Comparison of ENCODE assay signal across 22 cellular contexts in genomic region chr12:34048714-34049113, GRCh38. TPM values are rescaled to one million over a fixed set of nuclear protein-coding genes. Genes with fewer than 3 reads are reported as not detected.
DNase-seq lines count a peak whose midpoint lies in the region; ATAC-seq and TF ChIP-seq lines count a peak whose summit lies in the region.
"Had no signal": no experiment of that assay in that cellular context is flagged by ENCODE, and none has a peak within 500 bp of the region (broad histone marks: within the 10 kb centered on the region; RNA-seq: fewer than 3 reads in every experiment).

No MANE protein-coding gene starts in this region.

- intact Hi-C loops in psoas muscle (cut with DNase I) = no loop called here

- DNase-seq in HT1080 (ENCODE audit: low read depth) (peak; percentile 15), RPMI7951 (ENCODE audit: low read depth) (peak; percentile 1), type B pancreatic cell (ENCODE audit: extremely low spot score, unreplicated experiment) (peak; percentile 34), psoas muscle (no peak), GM19238 (ENCODE audit: insufficient read length, low spot score) (no peak)
- DNase-seq: 8988T; ACHN; BE2C; C1 segment of cervical spinal cord; CD4-positive, alpha-beta memory T cell; CD4-positive, CD25-positive, alpha-beta regulatory T cell; CD8-positive, alpha-beta memory T cell; COR-L47; DMS 273 treated with DMSO at 0.1 percent for 48 hours; DMS153; DMS79; DND-41; EL; GDM1 had no signal

- H3K36me3 ChIP-seq in psoas muscle (ENCODE audit: insufficient read depth in 1 of 2, low read depth in 1 of 2) = no peaks in the 10 kb centered on the region
- H3K36me3 ChIP-seq: BE2C, BLaER1 had no signal

- H3K4me1 Mint-ChIP-seq in type B pancreatic cell (ENCODE audit: unreplicated experiment) = no peaks in the 10 kb centered on the region
- H3K4me1 Mint-ChIP-seq: CD14-positive monocyte; CD4-positive, alpha-beta memory T cell; CD4-positive, CD25-positive, alpha-beta regulatory T cell; CD8-positive, alpha-beta memory T cell had no signal

- 95 to 98% (median 95%) methylated on average over 2 of the region's 2 CpGs for WGBS in psoas muscle, 3 donors

- peaks cover 4% of the 10 kb centered on the region for H3K9me3 Mint-ChIP-seq in type B pancreatic cell

- peaks cover 8% of the 10 kb centered on the region for H3K36me3 Mint-ChIP-seq in type B pancreatic cell
- H3K36me3 Mint-ChIP-seq: CD14-positive monocyte; CD4-positive, CD25-positive, alpha-beta regulatory T cell; CD8-positive, alpha-beta memory T cell had no signal

- no peaks in the 10 kb centered on the region for H3K4me1 ChIP-seq in psoas muscle
- H3K4me1 ChIP-seq: BE2C, BLaER1 had no signal

- H3K9me3 ChIP-seq in psoas muscle = peaks cover 15% of the 10 kb centered on the region
- H3K9me3 ChIP-seq: BE2C had no signal

- TF ChIP-seq CTCF in type B pancreatic cell (conservative IDR thresholded peaks at IDR 0.05) = no peak
- no peak for TF ChIP-seq CTCF in psoas muscle (IDR thresholded peaks at IDR 0.05)

- no peaks in the 10 kb centered on the region for H3K27me3 Mint-ChIP-seq in type B pancreatic cell
- H3K27me3 Mint-ChIP-seq: CD4-positive, CD25-positive, alpha-beta regulatory T cell had no signal

- no peak overlapping the region for H3K4me3 ChIP-seq in psoas muscle
- H3K4me3 ChIP-seq: BLaER1, GM12878 had no signal

- H3K27ac Mint-ChIP-seq in type B pancreatic cell = no peak overlapping the region
- H3K27ac Mint-ChIP-seq: CD14-positive monocyte; CD4-positive, alpha-beta memory T cell; CD4-positive, CD25-positive, alpha-beta regulatory T cell had no signal

- no peak for ATAC-seq in psoas muscle
- ATAC-seq: GM12878 had no signal

- no peaks in the 10 kb centered on the region for H3K27me3 ChIP-seq in psoas muscle (ENCODE audit: insufficient read depth in 3 of 3, low read length in 2 of 3)
- H3K27me3 ChIP-seq: BE2C, BLaER1 had no signal

- no peak overlapping the region for H3K27ac ChIP-seq in psoas muscle
- H3K27ac ChIP-seq: BLaER1 had no signal

- no peak overlapping the region for H3K4me3 Mint-ChIP-seq in type B pancreatic cell
- H3K4me3 Mint-ChIP-seq: CD14-positive monocyte; CD4-positive, CD25-positive, alpha-beta regulatory T cell; CD8-positive, alpha-beta memory T cell had no signal

RNA-seq across cellular contexts. Expression of gene ALG10, which starts 26.4 kb away (rescaled TPM):
- 15.6 and 27.5 TPM in 2 replicates for total RNA-seq in HT1080 (2014; rRNA removed; shearing (Covaris generic))
- polyA plus RNA-seq in HT1080 (2015; cell fraction: cytosol; rRNA removed) = 5.7 and 8.8 TPM in 2 replicates
- 22.7 and 22.8 TPM in 2 replicates for polyA plus RNA-seq in HT1080 (2015; cell fraction: nucleus; rRNA removed)
- 12.4 and 14.5 TPM in 2 replicates for total RNA-seq in RPMI7951 (2014; rRNA removed; shearing (Covaris generic))
- total RNA-seq in type B pancreatic cell (ENCODE audit: low replicate concordance) = 12.4 and 17.3 TPM in 2 replicates
- total RNA-seq in psoas muscle = 1 to 10 TPM; 2.4 to 5.1 (median 2.7) TPM
- 1 to 10 TPM; 1.4 to 5.6 (median 2.0) TPM for polyA plus RNA-seq in psoas muscle

Comparison
In these comparisons a context has a peak if more than half of its experiments do, and no peak if none do; other contexts are left out.
1. DNase-seq: peak in HT1080 (single experiment), RPMI7951 (single experiment) and type B pancreatic cell (single experiment); none in psoas muscle (0 of 2) and GM19238 (single experiment).